24 cellular contexts compared by ENCODE assay signal in the genomic region with DNA sequence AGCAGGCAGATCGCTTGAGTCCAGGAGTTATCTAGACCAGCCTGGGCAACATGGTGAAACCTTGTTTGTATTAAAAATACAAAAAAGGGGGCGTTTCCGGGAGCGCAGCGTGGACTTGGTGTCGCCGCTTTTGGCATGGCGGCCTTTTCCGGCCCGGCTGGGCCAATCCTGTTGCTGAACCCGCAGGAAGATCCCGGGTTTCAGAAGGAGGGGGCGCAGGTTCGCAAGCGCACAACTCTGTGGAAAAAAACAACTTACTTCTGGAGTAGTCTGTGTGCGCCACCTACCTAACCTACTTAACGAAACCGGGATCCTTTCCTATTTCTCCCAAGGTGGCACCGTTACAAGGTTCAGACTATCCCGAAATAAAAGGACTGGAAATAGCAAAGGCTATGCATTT.
"Had no signal": no experiment of that assay in that cellular context is flagged by ENCODE, and none has a peak within 500 bp of the region (broad histone marks: within the 10 kb centered on the region; RNA-seq: fewer than 3 reads in every experiment).

No MANE protein-coding gene starts in this region.

- FAIRE-seq: endometrium, kidney had no signal

- H3K9me3 ChIP-seq: gastrocnemius medialis, mucosa of descending colon, prostate gland, sigmoid colon, transverse colon, vagina had no signal

- H3K36me3 Mint-ChIP-seq: mesothelial cell of epicardium; naive B cell; natural killer cell treated with Interleukin-12 subunit alpha and Interleukin-12 subunit beta and Interleukin-15 and Interleukin-18, amount 100 ng/mL, for 72 hours; neural progenitor cell; stimulated activated naive B cell treated with anti-CD40 and anti-IgM and Interleukin-4, amounts not matched to agents 10 μg/mL and 1 μg/mL and 100 μg/mL, for 72 hours had no signal

- H3K4me2 ChIP-seq: neural progenitor cell had no signal

- H3K27me3 ChIP-seq: gastrocnemius medialis, neural progenitor cell, sigmoid colon, transverse colon, vagina had no signal

- DNase-seq: cortex of kidney; effector memory CD8-positive, alpha-beta T cell; erythroblast; foreskin fibroblast; gastrocnemius medialis; head of caudate nucleus; kidney; mesenchymal stem cell; mucosa of descending colon; naive B cell; nucleus accumbens; right cardiac atrium; sigmoid colon; stimulated activated CD4-positive, alpha-beta T cell treated with anti-CD3 and anti-CD28 coated beads, Interleukin-4, amount 100 ng/mL, for 4 hours; stimulated activated naive B cell treated with anti-CD40 and anti-IgM and Interleukin-4, amounts not matched to agents 10 μg/mL and 1 μg/mL and 100 μg/mL, for 72 hours; transverse colon had no signal

- H3K4me1 ChIP-seq: gastrocnemius medialis, prostate gland, sigmoid colon, transverse colon, vagina had no signal

- H3K9ac ChIP-seq: neural progenitor cell had no signal

- H3K4me3 ChIP-seq: gastrocnemius medialis, mucosa of descending colon, neural progenitor cell, prostate gland, sigmoid colon, transverse colon, vagina had no signal

- H3K27ac ChIP-seq: gastrocnemius medialis, neural progenitor cell, prostate gland, sigmoid colon, transverse colon, vagina had no signal

- H3K4me3 Mint-ChIP-seq: effector memory CD8-positive, alpha-beta T cell; mesothelial cell of epicardium; naive B cell; natural killer cell treated with Interleukin-12 subunit alpha and Interleukin-12 subunit beta and Interleukin-15 and Interleukin-18, amount 100 ng/mL, for 72 hours; neural progenitor cell; stimulated activated naive B cell treated with anti-CD40 and anti-IgM and Interleukin-4, amounts not matched to agents 10 μg/mL and 1 μg/mL and 100 μg/mL, for 72 hours; stimulated activated naive CD8-positive, alpha-beta T cell treated with anti-CD3 and anti-CD28 coated beads, Interleukin-15, Interleukin-2, amounts not matched to agents 100 ng/mL and 50 ng/mL, for 24 hours had no signal

- H2AFZ ChIP-seq: neural progenitor cell had no signal

- ATAC-seq: effector memory CD8-positive, alpha-beta T cell; gastrocnemius medialis; left lobe of liver; mucosa of descending colon; natural killer cell treated with Interleukin-12 subunit alpha and Interleukin-12 subunit beta and Interleukin-15 and Interleukin-18, amount 100 ng/mL, for 72 hours; right cardiac atrium; stimulated activated naive B cell treated with anti-CD40 and anti-IgM and Interleukin-4, amounts not matched to agents 10 μg/mL and 1 μg/mL and 100 μg/mL, for 72 hours had no signal

- H3K36me3 ChIP-seq: gastrocnemius medialis, neural progenitor cell, prostate gland, sigmoid colon, transverse colon, vagina had no signal

- H3K4me1 Mint-ChIP-seq: stimulated activated naive B cell treated with anti-CD40 and anti-IgM and Interleukin-4, amounts not matched to agents 10 μg/mL and 1 μg/mL and 100 μg/mL, for 72 hours had no signal

- H3K27ac Mint-ChIP-seq: effector memory CD8-positive, alpha-beta T cell; mesothelial cell of epicardium; natural killer cell treated with Interleukin-12 subunit alpha and Interleukin-12 subunit beta and Interleukin-15 and Interleukin-18, amount 100 ng/mL, for 72 hours; neural progenitor cell; stimulated activated naive B cell treated with anti-CD40 and anti-IgM and Interleukin-4, amounts not matched to agents 10 μg/mL and 1 μg/mL and 100 μg/mL, for 72 hours; stimulated activated naive CD8-positive, alpha-beta T cell treated with anti-CD3 and anti-CD28 coated beads, Interleukin-15, Interleukin-2, amounts not matched to agents 100 ng/mL and 50 ng/mL, for 24 hours had no signal

- H3K9me3 Mint-ChIP-seq: effector memory CD8-positive, alpha-beta T cell; mesothelial cell of epicardium; natural killer cell treated with Interleukin-12 subunit alpha and Interleukin-12 subunit beta and Interleukin-15 and Interleukin-18, amount 100 ng/mL, for 72 hours; neural progenitor cell; stimulated activated naive B cell treated with anti-CD40 and anti-IgM and Interleukin-4, amounts not matched to agents 10 μg/mL and 1 μg/mL and 100 μg/mL, for 72 hours; stimulated activated naive CD8-positive, alpha-beta T cell treated with anti-CD3 and anti-CD28 coated beads, Interleukin-15, Interleukin-2, amounts not matched to agents 100 ng/mL and 50 ng/mL, for 24 hours had no signal
